8 cellular contexts compared by ENCODE assay signal in the genomic region with DNA sequence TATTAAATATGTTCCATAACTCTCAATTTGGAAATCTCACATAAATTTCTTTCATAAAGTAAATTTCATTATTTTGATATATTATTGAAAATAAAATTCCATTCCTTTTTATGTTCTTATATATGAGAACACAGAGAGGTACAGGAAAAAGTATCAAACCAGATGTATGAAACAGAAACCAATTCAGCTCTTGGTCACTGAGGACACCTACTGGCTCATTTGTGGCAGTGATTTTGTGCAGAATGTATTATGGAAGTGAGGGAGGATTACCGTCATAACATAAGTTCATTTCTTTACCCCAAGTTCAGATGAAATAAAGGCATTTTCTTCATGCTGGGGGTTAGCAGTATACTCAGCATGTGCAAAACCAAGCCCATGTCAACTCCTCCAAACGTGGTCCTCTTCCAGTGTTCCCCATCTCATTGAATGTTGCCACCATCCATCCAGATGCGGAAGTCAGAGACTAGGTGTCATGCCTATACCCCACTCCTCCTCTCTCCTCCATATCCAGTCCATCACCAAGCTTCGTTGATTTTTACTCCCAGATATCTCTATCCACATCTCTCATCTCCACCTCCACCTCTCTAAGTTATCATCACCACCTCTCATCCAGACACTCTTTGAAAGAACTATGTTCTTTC. TPM values are rescaled to one million over a fixed set of nuclear protein-coding genes. Genes with fewer than 3 reads are reported as not detected.
DNase-seq lines count a peak whose midpoint lies in the region; ATAC-seq, FAIRE-seq and TF ChIP-seq lines count a peak whose summit lies in the region.

No MANE protein-coding gene starts in this region.

- TF ChIP-seq RAD21 in liver (IDR thresholded peaks at IDR 0.05): peak; percentile 85 to 86

- intact Hi-C loops in CD14-positive monocyte (cut with micrococcal nuclease) (no loop called here), PC-3 (cut with micrococcal nuclease) (loop anchor here (2.0 kb wide), 1 partner anchor 50 kb away; no protein-coding TSS in a partner anchor), uterus (cut with DNase I; ENCODE audit: low total_unique reads) (no loop called here)

- H3K9ac ChIP-seq in PC-3 (ENCODE audit: low read length) (peak overlapping the region; percentile 72), liver (ENCODE audit: low read depth in 1 of 2, low read length in 2 of 2) (no peak overlapping the region)

- TF ChIP-seq POLR2A in GM18505 (IDR thresholded peaks at IDR 0.05; ENCODE audit: borderline replicate concordance, extremely low read depth, insufficient read depth, insufficient read length) (no peak), uterus (IDR thresholded peaks at IDR 0.05) (no peak)

- peak; percentile 69 for TF ChIP-seq CTCF in CD14-positive monocyte (IDR thresholded peaks at IDR 0.05)
- TF ChIP-seq CTCF in PC-3 (conservative IDR thresholded peaks at IDR 0.05; ENCODE audit: low read depth, low read length): peak; percentile 88
- peak; percentile 77 for TF ChIP-seq CTCF in liver (IDR thresholded peaks at IDR 0.05; ENCODE audit: low read depth, low read length, missing input control)
- peak; percentile 57 to 92 (median 68) for TF ChIP-seq CTCF in uterus (IDR thresholded peaks at IDR 0.05)

- no peaks in the 10 kb centered on the region for H3F3A ChIP-seq in PC-3 (ENCODE audit: low read length, unreplicated experiment)

- WGBS in liver: 28% methylated on average over 4 of the region's 4 CpGs

- H3K9me3 ChIP-seq in PC-3 (ENCODE audit: low read length): peaks cover 15% of the 10 kb centered on the region
- H3K9me3 ChIP-seq in liver (ENCODE audit: control insufficient read depth in 4 of 4, low read length in 3 of 4): no peaks in the 10 kb centered on the region
- no peaks in the 10 kb centered on the region for H3K9me3 ChIP-seq in uterus

- BruUV-seq in PC-3 (replicated peaks; lab: Mats Ljungman, UMichigan): no TSS peak

- no peak overlapping the region for H3K4me3 Mint-ChIP-seq in CD14-positive monocyte

- ATAC-seq in GM18505 (IDR thresholded peaks at IDR 0.05; ENCODE audit: unreplicated experiment) (peak; percentile 66), PC-3 (peak; percentile 89)

- H3K27ac ChIP-seq in PC-3 (ENCODE audit: low read length) (peak overlapping the region; percentile 95), liver (ENCODE audit: low read depth in 1 of 2, low read length in 2 of 2) (no peak overlapping the region), uterus (no peak overlapping the region)

- peak; percentile 38 for FAIRE-seq in colon (lab: Jason Lieb, UNC)

- no peak overlapping the region for H3K4me3 ChIP-seq in PC-3 (ENCODE audit: low read length)
- H3K4me3 ChIP-seq in liver (ENCODE audit: low read depth in 1 of 3, low read length in 3 of 3): no peak overlapping the region
- H3K4me3 ChIP-seq in uterus: no peak overlapping the region

- peaks cover 0 to 2% (median 2%) of the 10 kb centered on the region in 3 donors for H3K27me3 Mint-ChIP-seq in CD14-positive monocyte (ENCODE audit: low read depth in 3 of 3)

- H3K4me1 ChIP-seq in PC-3 (ENCODE audit: insufficient read depth, low read length) (peaks cover 8% of the 10 kb centered on the region), liver (ENCODE audit: control insufficient read depth in 4 of 4, insufficient read depth in 4 of 4, low read length in 3 of 4) (peaks cover 0 to 3% (median 0%) of the 10 kb centered on the region in 4 donors), uterus (no peaks in the 10 kb centered on the region)

- H3K27me3 ChIP-seq in PC-3 (ENCODE audit: low read length) (no peaks in the 10 kb centered on the region), liver (ENCODE audit: control insufficient read depth in 4 of 4, insufficient read depth in 4 of 4, low read length in 3 of 4) (no peaks in the 10 kb centered on the region), uterus (no peaks in the 10 kb centered on the region)

- peaks cover 4% of the 10 kb centered on the region for H3K4me1 Mint-ChIP-seq in CD14-positive monocyte

- H4K20me1 ChIP-seq in PC-3 (ENCODE audit: low read length): no peaks in the 10 kb centered on the region

- POLR2A ChIA-PET in PC-3 (lab: Charles Lee; ENCODE audit: unreplicated experiment): interaction anchor here (1.9 kb wide), 1 partner anchor 41 kb away, joined by 12 read pairs; a partner anchor contains a TSS

- peaks cover 4% of the 10 kb centered on the region; the same call in 1 of the 2 replicates for H3K36me3 ChIP-seq in PC-3 (ENCODE audit: low read depth, low read length)
- H3K36me3 ChIP-seq in liver (ENCODE audit: control insufficient read depth in 4 of 4, insufficient read depth in 3 of 4, low read depth in 1 of 4, low read length in 3 of 4): no peaks in the 10 kb centered on the region
- H3K36me3 ChIP-seq in uterus: no peaks in the 10 kb centered on the region

- no peaks in the 10 kb centered on the region for H3K36me3 Mint-ChIP-seq in CD14-positive monocyte

- peaks cover 4 to 18% (median 12%) of the 10 kb centered on the region in 7 donors for H3K9me3 Mint-ChIP-seq in CD14-positive monocyte

- CTCF ChIA-PET in PC-3 (lab: Charles Lee): interaction anchor here (1.0 to 1.2 kb wide), 2 partner anchors 43 to 51 kb away, joined by 4 to 5 read pairs; no protein-coding TSS in a partner anchor

- H3K27ac Mint-ChIP-seq in CD14-positive monocyte: no peak overlapping the region

- H3K79me2 ChIP-seq in PC-3 (ENCODE audit: low read length): no peaks in the 10 kb centered on the region

- no peak for DNase-seq in CD14-positive monocyte (ENCODE audit: low spot score)
- peak; percentile 49 for DNase-seq in HS-5 (ENCODE audit: low read depth)
- DNase-seq in PC-3: peak; percentile 82
- no peak for DNase-seq in uterus
- DNase-seq in activated CD8-positive, alpha-beta memory T cell treated with anti-CD3 and anti-CD28 coated beads, Interleukin-2, amount 50 U/mL, for 4 hours: no peak

- H2AFZ ChIP-seq in PC-3 (ENCODE audit: low read length): peak overlapping the region; percentile 48

- H3K4me2 ChIP-seq in PC-3 (ENCODE audit: low read length): peak overlapping the region; percentile 50

- no peaks in the 10 kb centered on the region for H3K9me2 ChIP-seq in PC-3 (replicated peaks; ENCODE audit: low read length)

TF ChIP-seq in liver, 16 proteins besides CTCF, POLR2A, EP300 and RAD21:
- TF ChIP-seq, protein P1, sequence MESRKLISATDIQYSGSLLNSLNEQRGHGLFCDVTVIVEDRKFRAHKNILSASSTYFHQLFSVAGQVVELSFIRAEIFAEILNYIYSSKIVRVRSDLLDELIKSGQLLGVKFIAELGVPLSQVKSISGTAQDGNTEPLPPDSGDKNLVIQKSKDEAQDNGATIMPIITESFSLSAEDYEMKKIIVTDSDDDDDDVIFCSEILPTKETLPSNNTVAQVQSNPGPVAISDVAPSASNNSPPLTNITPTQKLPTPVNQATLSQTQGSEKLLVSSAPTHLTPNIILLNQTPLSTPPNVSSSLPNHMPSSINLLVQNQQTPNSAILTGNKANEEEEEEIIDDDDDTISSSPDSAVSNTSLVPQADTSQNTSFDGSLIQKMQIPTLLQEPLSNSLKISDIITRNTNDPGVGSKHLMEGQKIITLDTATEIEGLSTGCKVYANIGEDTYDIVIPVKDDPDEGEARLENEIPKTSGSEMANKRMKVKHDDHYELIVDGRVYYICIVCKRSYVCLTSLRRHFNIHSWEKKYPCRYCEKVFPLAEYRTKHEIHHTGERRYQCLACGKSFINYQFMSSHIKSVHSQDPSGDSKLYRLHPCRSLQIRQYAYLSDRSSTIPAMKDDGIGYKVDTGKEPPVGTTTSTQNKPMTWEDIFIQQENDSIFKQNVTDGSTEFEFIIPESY (IDR thresholded peaks at IDR 0.05): no peak
- TF ChIP-seq TAF1 (conservative IDR thresholded peaks at IDR 0.05) (no peak), FOXA2 (IDR thresholded peaks at IDR 0.05) (no peak)
- TF ChIP-seq, protein P2, sequence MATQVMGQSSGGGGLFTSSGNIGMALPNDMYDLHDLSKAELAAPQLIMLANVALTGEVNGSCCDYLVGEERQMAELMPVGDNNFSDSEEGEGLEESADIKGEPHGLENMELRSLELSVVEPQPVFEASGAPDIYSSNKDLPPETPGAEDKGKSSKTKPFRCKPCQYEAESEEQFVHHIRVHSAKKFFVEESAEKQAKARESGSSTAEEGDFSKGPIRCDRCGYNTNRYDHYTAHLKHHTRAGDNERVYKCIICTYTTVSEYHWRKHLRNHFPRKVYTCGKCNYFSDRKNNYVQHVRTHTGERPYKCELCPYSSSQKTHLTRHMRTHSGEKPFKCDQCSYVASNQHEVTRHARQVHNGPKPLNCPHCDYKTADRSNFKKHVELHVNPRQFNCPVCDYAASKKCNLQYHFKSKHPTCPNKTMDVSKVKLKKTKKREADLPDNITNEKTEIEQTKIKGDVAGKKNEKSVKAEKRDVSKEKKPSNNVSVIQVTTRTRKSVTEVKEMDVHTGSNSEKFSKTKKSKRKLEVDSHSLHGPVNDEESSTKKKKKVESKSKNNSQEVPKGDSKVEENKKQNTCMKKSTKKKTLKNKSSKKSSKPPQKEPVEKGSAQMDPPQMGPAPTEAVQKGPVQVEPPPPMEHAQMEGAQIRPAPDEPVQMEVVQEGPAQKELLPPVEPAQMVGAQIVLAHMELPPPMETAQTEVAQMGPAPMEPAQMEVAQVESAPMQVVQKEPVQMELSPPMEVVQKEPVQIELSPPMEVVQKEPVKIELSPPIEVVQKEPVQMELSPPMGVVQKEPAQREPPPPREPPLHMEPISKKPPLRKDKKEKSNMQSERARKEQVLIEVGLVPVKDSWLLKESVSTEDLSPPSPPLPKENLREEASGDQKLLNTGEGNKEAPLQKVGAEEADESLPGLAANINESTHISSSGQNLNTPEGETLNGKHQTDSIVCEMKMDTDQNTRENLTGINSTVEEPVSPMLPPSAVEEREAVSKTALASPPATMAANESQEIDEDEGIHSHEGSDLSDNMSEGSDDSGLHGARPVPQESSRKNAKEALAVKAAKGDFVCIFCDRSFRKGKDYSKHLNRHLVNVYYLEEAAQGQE (IDR thresholded peaks at IDR 0.05): no peak

RNA-seq across cellular contexts. Expression of a gene that starts 41.7 kb away (rescaled TPM):
- under 1 TPM in 1 of 2 donors, not detected in 1; 0.12 TPM for polyA plus RNA-seq in CD14-positive monocyte
- total RNA-seq in PC-3 (2014; rRNA removed): 123 and 136 TPM in 2 replicates
- 1 to 10 TPM; 2.0 to 4.2 TPM for total RNA-seq in liver
- polyA plus RNA-seq in liver: 1 to 10 TPM; 1.6 to 3.3 TPM
- total RNA-seq in uterus: 10 to 100 TPM in 3 of 4 donors, under 1 TPM in 1; 0.59 to 46.4 (median 16.4) TPM

RNA-seq across cellular contexts. Expression of a gene that starts 47.5 kb away (rescaled TPM):
- polyA plus RNA-seq in CD14-positive monocyte (not detected), liver (under 1 TPM; 0.33 to 0.88 TPM)
- total RNA-seq in PC-3 (2014; rRNA removed) (1.3 and 4.2 TPM in 2 replicates), liver (under 1 TPM; 0.33 to 0.37 TPM), uterus (10 to 100 TPM in 2 of 4 donors, 1 to 10 TPM in 2; 9.4 to 35.6 (median 17.2) TPM)

RNA-seq across cellular contexts. Expression of a gene that starts 55.1 kb away (rescaled TPM):
- polyA plus RNA-seq in CD14-positive monocyte (10 to 100 TPM; 51.0 to 70.6 TPM), liver (10 to 100 TPM; 84.8 to 86.4 TPM)
- total RNA-seq in PC-3 (2014; rRNA removed) (166 and 181 TPM in 2 replicates), liver (10 to 100 TPM; 29.6 to 46.2 TPM), uterus (10 to 100 TPM; 12.6 to 54.7 (median 22.7) TPM)

Comparison
In these comparisons a context has a peak if more than half of its experiments do, and no peak if none do; other contexts are left out.
1. DNase-seq: peak in HS-5 (single experiment) and PC-3 (single experiment); none in CD14-positive monocyte (single experiment), uterus (0 of 2) and activated CD8-positive, alpha-beta memory T cell treated with anti-CD3 and anti-CD28 coated beads, Interleukin-2, amount 50 U/mL, for 4 hours (single experiment).
2. Peak in every context shown above with its lines, with median percentiles within 50 percentile points of each other: CTCF ChIP-seq.